Comparison of ENCODE assay signal across 9 cellular contexts in genomic region chr21:43108177-43108576, GRCh38. TPM values are rescaled to one million over a fixed set of nuclear protein-coding genes. Genes with fewer than 3 reads are reported as not detected.
DNase-seq lines count a peak whose midpoint lies in the region; ATAC-seq, FAIRE-seq and TF ChIP-seq lines count a peak whose summit lies in the region.
"Not testable (repeated sequence)": the region's sequence is repeated elsewhere in the genome, so short reads cannot be mapped to it uniquely, and the experiment has no call there.
"Had no signal": no experiment of that assay in that cellular context is flagged by ENCODE, and none has a peak within 500 bp of the region (broad histone marks: within the 10 kb centered on the region; RNA-seq: fewer than 3 reads in every experiment).

No MANE protein-coding gene starts in this region.

- ATAC-seq in HCT116, Panc1: not testable (repeated sequence)
- peak; percentile 8 for ATAC-seq in activated CD8-positive, alpha-beta T cell treated with anti-CD3 and anti-CD28 coated beads, Interleukin-2, amount 10 ng/mL, durations not matched to agents 7 days and 5 days
- ATAC-seq in GM12878 (peak; percentile 60), heart right ventricle (peak in 6 of 8 donors; percentile 16 to 43 (median 32)), left lung (peak; percentile 24), sciatic nerve (peak; percentile 27)

- not testable (repeated sequence) for H4K20me1 ChIP-seq in HCT116 (ENCODE audit: insufficient read depth); GM12878 (ENCODE audit: control insufficient read depth, insufficient read depth)

- RAD21 ChIA-PET in HCT116 (lab: Charles Lee; ENCODE audit: low non-redundant PET in 1 of 2, low total read pairs in 2 of 2, uncharacterized antibody in 2 of 2, unreplicated experiment in 2 of 2); GM12878 (lab: Charles Lee; ENCODE audit: unreplicated experiment): not testable (repeated sequence)

- TF ChIP-seq CTCF in Calu3 (IDR thresholded peaks at IDR 0.05; ENCODE audit: unreplicated experiment); HCT116 (IDR thresholded peaks at IDR 0.05 in 2 of 3, conservative IDR thresholded peaks at IDR 0.05 in 1 of 3; ENCODE audit: borderline replicate concordance in 1 of 3, insufficient read depth in 1 of 3, low read depth in 2 of 3, low read length in 2 of 3); Panc1 (IDR thresholded peaks at IDR 0.05); GM12878 (IDR thresholded peaks at IDR 0.05 in 2 of 3, conservative IDR thresholded peaks at IDR 0.05 in 1 of 3; ENCODE audit: control insufficient read depth in 2 of 3, extremely low read depth in 1 of 3, insufficient read depth in 1 of 3, low read depth in 3 of 3, low read length in 3 of 3); heart right ventricle (IDR thresholded peaks at IDR 0.05); left lung (IDR thresholded peaks at IDR 0.05): not testable (repeated sequence)

- not testable (repeated sequence) for H3K27ac Mint-ChIP-seq in Calu3 (ENCODE audit: unreplicated experiment); activated CD8-positive, alpha-beta T cell treated with anti-CD3 and anti-CD28 coated beads, Interleukin-2, amount 10 ng/mL, durations not matched to agents 7 days and 5 days

- TF ChIP-seq POLR2A in HCT116 (IDR thresholded peaks at IDR 0.05; ENCODE audit: borderline replicate concordance, extremely low read depth, insufficient read depth, insufficient read length); GM12878 (IDR thresholded peaks at IDR 0.05; ENCODE audit: low read depth, low read length): not testable (repeated sequence)

- not testable (repeated sequence) for H3K79me2 ChIP-seq in HCT116 (ENCODE audit: insufficient read depth, low read length); GM12878 (ENCODE audit: control insufficient read depth, insufficient read depth, low read length)

- intact Hi-C loops in Calu3 (cut with micrococcal nuclease; ENCODE audit: unreplicated experiment); HCT116 (cut with micrococcal nuclease); Panc1 (cut with micrococcal nuclease; ENCODE audit: unreplicated experiment); GM12878 (cut with micrococcal nuclease; ENCODE audit: unreplicated experiment); heart right ventricle (cut with DNase I); left lung (cut with DNase I); sciatic nerve (cut with DNase I): not testable (repeated sequence)

- not testable (repeated sequence) for H3K36me3 Mint-ChIP-seq in Calu3 (ENCODE audit: insufficient read depth, unreplicated experiment); activated CD8-positive, alpha-beta T cell treated with anti-CD3 and anti-CD28 coated beads, Interleukin-2, amount 10 ng/mL, durations not matched to agents 7 days and 5 days (ENCODE audit: low read depth)

- not testable (repeated sequence) for H3K9me3 Mint-ChIP-seq in Calu3 (ENCODE audit: low read depth, unreplicated experiment); activated CD8-positive, alpha-beta T cell treated with anti-CD3 and anti-CD28 coated beads, Interleukin-2, amount 10 ng/mL, durations not matched to agents 7 days and 5 days (ENCODE audit: insufficient read depth)

- DNase-seq in Calu3; HCT116 (ENCODE audit: low read depth, low spot score); Panc1 (ENCODE audit: low read depth, low spot score); activated CD8-positive, alpha-beta T cell treated with anti-CD3 and anti-CD28 coated beads, Interleukin-2, amount 10 ng/mL, durations not matched to agents 7 days and 5 days; GM12878 (ENCODE audit: low read depth, low spot score); heart right ventricle; left lung; sciatic nerve (ENCODE audit: low spot score): not testable (repeated sequence)

- not testable (repeated sequence) for H3K4me3 Mint-ChIP-seq in Calu3 (ENCODE audit: low read depth, unreplicated experiment); activated CD8-positive, alpha-beta T cell treated with anti-CD3 and anti-CD28 coated beads, Interleukin-2, amount 10 ng/mL, durations not matched to agents 7 days and 5 days

- not testable (repeated sequence) for TF ChIP-seq RAD21 in HCT116 (IDR thresholded peaks at IDR 0.05; ENCODE audit: low read depth); GM12878 (IDR thresholded peaks at IDR 0.05; ENCODE audit: insufficient read depth, low read depth, low read length)

- BruUV-seq in Calu3 (replicated peaks; lab: Mats Ljungman, UMichigan) (TSS peak; percentile 37), HCT116 (replicated peaks; lab: Mats Ljungman, UMichigan) (TSS peak; percentile 85), Panc1 (replicated peaks; lab: Mats Ljungman, UMichigan) (TSS peak; percentile 84)
- not testable (repeated sequence) for BruUV-seq in GM12878 (replicated peaks; lab: Mats Ljungman, UMichigan)

- not testable (repeated sequence) for H2AFZ ChIP-seq in HCT116 (ENCODE audit: low read depth, low read length, poor library complexity, severe bottlenecking); GM12878 (ENCODE audit: control insufficient read depth, low read depth, low read length)

- not testable (repeated sequence) for H3K4me1 Mint-ChIP-seq in Calu3 (ENCODE audit: low read depth, unreplicated experiment); activated CD8-positive, alpha-beta T cell treated with anti-CD3 and anti-CD28 coated beads, Interleukin-2, amount 10 ng/mL, durations not matched to agents 7 days and 5 days (ENCODE audit: low read depth)

- H3K9me3 ChIP-seq in HCT116 (ENCODE audit: control insufficient read depth in 1 of 2, insufficient read depth in 1 of 2, low read depth in 1 of 2, low read length in 2 of 2); Panc1 (ENCODE audit: control insufficient read depth, insufficient read depth, low read depth, low read length); GM12878 (replicated peaks; ENCODE audit: control insufficient read depth, insufficient read depth, low read length); heart right ventricle; left lung: not testable (repeated sequence)

- WGBS in GM12878 (ENCODE audit: insufficient coverage, insufficient replicate concordance, low lambda C conversion rate, missing lambda C conversion rate): no CpG with 5 or more reads among the region's 17 CpGs
- WGBS in heart right ventricle, 2 donors: no CpG with 5 or more reads among the region's 17 CpGs

- H3K9ac ChIP-seq in HCT116 (ENCODE audit: low read length); GM12878 (ENCODE audit: control insufficient read depth, insufficient read depth, low read length): not testable (repeated sequence)

- not testable (repeated sequence) for H3K4me1 ChIP-seq in HCT116 (ENCODE audit: control insufficient read depth in 1 of 2, insufficient read depth in 2 of 2, low read length in 2 of 2); Panc1 (ENCODE audit: control insufficient read depth, insufficient read depth, low read length); GM12878 (ENCODE audit: control insufficient read depth, insufficient read depth, low read length); heart right ventricle; left lung

- not testable (repeated sequence) for H3K27me3 Mint-ChIP-seq in Calu3 (ENCODE audit: unreplicated experiment); activated CD8-positive, alpha-beta T cell treated with anti-CD3 and anti-CD28 coated beads, Interleukin-2, amount 10 ng/mL, durations not matched to agents 7 days and 5 days (ENCODE audit: low read depth)

- not testable (repeated sequence) for H3K4me3 ChIP-seq in HCT116 (replicated peaks in 1 of 2; ENCODE audit: low read depth in 1 of 2, low read length in 2 of 2); Panc1 (ENCODE audit: low read depth in 2 of 2, low read length in 2 of 2); GM12878; heart right ventricle; left lung

- SMC1A ChIA-PET in GM12878 (lab: Charles Lee; ENCODE audit: uncharacterized antibody, unreplicated experiment): not testable (repeated sequence)

- not testable (repeated sequence) for H3K27me3 ChIP-seq in HCT116 (ENCODE audit: insufficient read depth, low read length); Panc1 (ENCODE audit: control insufficient read depth, insufficient read depth, low read length); GM12878 (replicated peaks in 1 of 2; ENCODE audit: control insufficient read depth in 2 of 2, insufficient read depth in 2 of 2, low read length in 1 of 2); heart right ventricle; left lung

- POLR2A ChIA-PET in HCT116 (lab: Charles Lee); Panc1 (lab: Charles Lee); activated CD8-positive, alpha-beta T cell treated with anti-CD3 and anti-CD28 coated beads, Interleukin-2, amount 10 ng/mL, durations not matched to agents 7 days and 5 days (lab: Charles Lee); GM12878 (lab: Charles Lee): not testable (repeated sequence)

- not testable (repeated sequence) for H3K4me2 ChIP-seq in HCT116 (ENCODE audit: low read length); GM12878 (ENCODE audit: control insufficient read depth, insufficient read depth)

- H3K9me2 ChIP-seq in HCT116 (ENCODE audit: insufficient read depth): not testable (repeated sequence)

- not testable (repeated sequence) for H3K27ac ChIP-seq in HCT116 (ENCODE audit: low read depth, low read length); Panc1 (ENCODE audit: low read length); GM12878 (ENCODE audit: control insufficient read depth, insufficient read depth); heart right ventricle; left lung

- FAIRE-seq in GM12878 (lab: Jason Lieb, UNC): not testable (repeated sequence)

- in situ Hi-C loops in Panc1 (cut with HindIII; ENCODE audit: low pct_unique_long_range_greater_than_20kb, low sequenced_read_pairs); GM12878 (cut with MboI): not testable (repeated sequence)

- H3K36me3 ChIP-seq in HCT116 (ENCODE audit: control insufficient read depth in 1 of 2, insufficient read depth in 2 of 2, low read length in 2 of 2); Panc1 (ENCODE audit: control insufficient read depth, insufficient read depth, low read length); GM12878 (ENCODE audit: control insufficient read depth in 2 of 2, insufficient read depth in 2 of 2, low read length in 1 of 2); heart right ventricle; left lung: not testable (repeated sequence)

- TF ChIP-seq EP300 in GM12878 (IDR thresholded peaks at IDR 0.05; ENCODE audit: borderline replicate concordance in 1 of 2, control insufficient read depth in 1 of 2, low read depth in 2 of 2, low read length in 2 of 2): not testable (repeated sequence)

- CTCF ChIA-PET in Calu3 (lab: Charles Lee); HCT116 (lab: Charles Lee); Panc1 (lab: Charles Lee); activated CD8-positive, alpha-beta T cell treated with anti-CD3 and anti-CD28 coated beads, Interleukin-2, amount 10 ng/mL, durations not matched to agents 7 days and 5 days (lab: Charles Lee); GM12878 (lab: Yijun Ruan, JAX): not testable (repeated sequence)

RNA-seq across cellular contexts. Expression of gene U2AF1, which starts 0.8 kb away (rescaled TPM):
- total RNA-seq in Calu3 (2022): 22.9 and 24.1 TPM in 2 replicates
- total RNA-seq in HCT116 (2021; ENCODE audit: unreplicated experiment): 26.1 TPM
- 159 and 201 TPM in 2 replicates for polyA plus RNA-seq in HCT116 (2012)
- total RNA-seq in Panc1 (2021; ENCODE audit: unreplicated experiment): 22.8 TPM
- 57.3 TPM for polyA plus RNA-seq in Panc1 (2012; ENCODE audit: insufficient read length)
- 10 to 100 TPM; 27.4 to 32.0 TPM for total RNA-seq in activated CD8-positive, alpha-beta T cell treated with anti-CD3 and anti-CD28 coated beads, Interleukin-2, amount 10 ng/mL, durations not matched to agents 7 days and 5 days
- 97.5 and 116 TPM in 2 replicates for total RNA-seq in GM12878 (2013; cell fraction: nucleolus; rRNA removed)
- 30.3 and 38.4 TPM in 2 replicates for total RNA-seq in GM12878 (2014; rRNA removed)
- total RNA-seq in GM12878 (2014; rRNA removed; fragmentation: Illumina TruSeq; extraction: Trizol): 21.1 and 21.5 TPM in 2 replicates
- 8.6 and 14.4 TPM in 2 replicates for total RNA-seq in GM12878 (2021)
- 33.6 TPM for polyA plus RNA-seq in GM12878 (2011; ENCODE audit: low read depth)
- polyA plus RNA-seq in GM12878 (2011; rRNA removed): 31.4 and 34.1 TPM in 2 replicates
- 59.9 and 130 TPM in 2 replicates for polyA plus RNA-seq in GM12878 (2011; cell fraction: cytosol; rRNA removed)
- 41.1 and 91.2 TPM in 2 replicates for polyA plus RNA-seq in GM12878 (2011; cell fraction: nucleus; rRNA removed)
- polyA plus RNA-seq in GM12878 (2012): 28.9 and 74.4 TPM in 2 replicates
- polyA plus RNA-seq in GM12878 (2014; fragmentation: Illumina TruSeq; extraction: Trizol): 57.3 and 103 TPM in 2 replicates
- 10 to 100 TPM; 48.4 to 71.7 TPM for polyA plus RNA-seq in GM12878 (2014; fragmentation: Nextera tagmentation; extraction: Ambion mirVana)
- polyA plus RNA-seq in GM12878 (2014; rRNA removed): 108 and 161 TPM in 2 replicates
- polyA plus RNA-seq in GM12878 (2016; fragmentation: Nextera tagmentation; extraction: Ambion mirVana): 100 to 1,000 TPM; 135 to 182 TPM
- polyA minus RNA-seq in GM12878 (2011; rRNA and poly(A)+ RNA removed): 23.7 and 32.3 TPM in 2 replicates
- polyA minus RNA-seq in GM12878 (2011; cell fraction: cytosol; rRNA and poly(A)+ RNA removed): 1.9 and 4.2 TPM in 2 replicates
- 23.5 and 27.7 TPM in 2 replicates for polyA minus RNA-seq in GM12878 (2011; cell fraction: nucleus; rRNA and poly(A)+ RNA removed)
- total RNA-seq in heart right ventricle: 10 to 100 TPM in 1 of 10 donors, 1 to 10 TPM in 9; 2.7 to 12.4 (median 6.3) TPM
- 10 to 100 TPM; 21.9 to 48.0 TPM for polyA plus RNA-seq in heart right ventricle
- total RNA-seq in left lung: 10 to 100 TPM; 26.4 to 34.9 TPM
- total RNA-seq in sciatic nerve: 67.6 TPM

RNA-seq across cellular contexts. Expression of gene CBS, which starts 32.5 kb away (rescaled TPM):
- total RNA-seq in Calu3 (2022) (109 and 124 TPM in 2 replicates), HCT116 (2021; ENCODE audit: unreplicated experiment) (1.4 TPM), Panc1 (2021; ENCODE audit: unreplicated experiment) (62.5 TPM), GM12878 (2014; rRNA removed) (2.2 and 2.9 TPM in 2 replicates), GM12878 (2014; rRNA removed; fragmentation: Illumina TruSeq; extraction: Trizol) (0.69 and 1.0 TPM in 2 replicates), GM12878 (2021) (4.2 and 4.8 TPM in 2 replicates), heart right ventricle (10 to 100 TPM in 1 of 10 donors, 1 to 10 TPM in 9; 4.0 to 17.9 (median 5.4) TPM), left lung (10 to 100 TPM; 18.2 to 52.5 TPM), sciatic nerve (79.9 TPM)
- polyA plus RNA-seq in HCT116 (2012): 0.10 and 0.27 TPM in 2 replicates
- polyA plus RNA-seq in Panc1 (2012; ENCODE audit: insufficient read length): 137 TPM
- total RNA-seq in activated CD8-positive, alpha-beta T cell treated with anti-CD3 and anti-CD28 coated beads, Interleukin-2, amount 10 ng/mL, durations not matched to agents 7 days and 5 days: 10 to 100 TPM; 49.5 to 55.2 TPM
- total RNA-seq in GM12878 (2013; cell fraction: nucleolus; rRNA removed): 1.1 and 1.3 TPM in 2 replicates
- polyA plus RNA-seq in GM12878 (2011; ENCODE audit: low read depth): 0.96 TPM
- polyA plus RNA-seq in GM12878 (2011; rRNA removed) (0.19 and 0.29 TPM in 2 replicates), GM12878 (2014; fragmentation: Illumina TruSeq; extraction: Trizol) (0.63 and 1.2 TPM in 2 replicates), GM12878 (2014; fragmentation: Nextera tagmentation; extraction: Ambion mirVana) (under 1 TPM; 0.10 to 0.20 TPM), GM12878 (2014; rRNA removed) (2.1 and 3.5 TPM in 2 replicates), GM12878 (2016; fragmentation: Nextera tagmentation; extraction: Ambion mirVana) (1 to 10 TPM; 4.0 to 4.4 TPM), heart right ventricle (10 to 100 TPM in 1 of 2 donors, 1 to 10 TPM in 1; 4.3 to 22.1 TPM)
- polyA plus RNA-seq in GM12878 (2011; cell fraction: cytosol; rRNA removed): 0.23 and 0.57 TPM in 2 replicates
- polyA plus RNA-seq in GM12878 (2011; cell fraction: nucleus; rRNA removed): 4.8 and 5.2 TPM in 2 replicates
- polyA plus RNA-seq in GM12878 (2012): 2.6 and 3.5 TPM in 2 replicates
- polyA minus RNA-seq in GM12878 (2011; rRNA and poly(A)+ RNA removed): 0.36 and 0.51 TPM in 2 replicates
- polyA minus RNA-seq in GM12878 (2011; cell fraction: cytosol; rRNA and poly(A)+ RNA removed): 3.6 and 3.8 TPM in 2 replicates
- polyA minus RNA-seq in GM12878 (2011; cell fraction: nucleus; rRNA and poly(A)+ RNA removed): 1.6 and 2.4 TPM in 2 replicates
- total RNA-seq: CD4-positive, CD25-positive, alpha-beta regulatory T cell had no signal
